Comparison of ENCODE assay signal across 1 cellular context in genomic region chr4:54937501-54937900, GRCh38.
A peak's percentile ranks its signal among the peaks of the same experiment; 100 is the strongest.
TF ChIP-seq lines count a peak whose summit lies in the region.

No MANE protein-coding gene starts in this region.

TF ChIP-seq in K562, 482 proteins besides CTCF, POLR2A, EP300 and RAD21 (continued from another document and continues in another):
- no peak for TF ChIP-seq CTCFL (IDR thresholded peaks at IDR 0.05; ENCODE audit: borderline replicate concordance, insufficient read depth, low read depth, low read length, poor library complexity, severe bottlenecking)
- no peak for TF ChIP-seq CUX1 (CRISPR knock-in tag; IDR thresholded peaks at IDR 0.05)
- TF ChIP-seq CAMTA2 (CRISPR knock-in tag; conservative IDR thresholded peaks at IDR 0.05) = no peak
- no peak for TF ChIP-seq MXI1 (IDR thresholded peaks at IDR 0.05; ENCODE audit: low read depth, low read length)
- no peak for TF ChIP-seq OTX1 (CRISPR knock-in tag; IDR thresholded peaks at IDR 0.05)
- TF ChIP-seq HDAC2 (IDR thresholded peaks at IDR 0.05) = no peak
- TF ChIP-seq ZNF184 (CRISPR knock-in tag; IDR thresholded peaks at IDR 0.05) = no peak
- no peak for TF ChIP-seq PHTF2 (CRISPR knock-in tag; IDR thresholded peaks at IDR 0.05)
- no peak for TF ChIP-seq RNF2 (IDR thresholded peaks at IDR 0.05)
- TF ChIP-seq TRIM25 (IDR thresholded peaks at IDR 0.05; ENCODE audit: borderline replicate concordance) = no peak
- no peak for TF ChIP-seq SRSF7 (optimal IDR thresholded peaks at IDR 0.05; ENCODE audit: low read depth, low read length)
- no peak for TF ChIP-seq ZNF778 (CRISPR knock-in tag; IDR thresholded peaks at IDR 0.05)
- no peak for TF ChIP-seq ZNF146 (CRISPR knock-in tag; IDR thresholded peaks at IDR 0.05; ENCODE audit: unreplicated experiment)
- no peak for TF ChIP-seq GABPA (tag; conservative IDR thresholded peaks at IDR 0.05; ENCODE audit: low read depth)
- no peak for TF ChIP-seq ZNF764 (CRISPR knock-in tag; IDR thresholded peaks at IDR 0.05; ENCODE audit: low read depth)
- TF ChIP-seq NR0B1 (IDR thresholded peaks at IDR 0.05; ENCODE audit: partially characterized antibody) = no peak
- TF ChIP-seq GTF2B (IDR thresholded peaks at IDR 0.05; ENCODE audit: extremely low read depth, insufficient read length) = no peak
- TF ChIP-seq ARID1B (IDR thresholded peaks at IDR 0.05) = peak; percentile 60
- no peak for TF ChIP-seq SRF (CRISPR knock-in tag; IDR thresholded peaks at IDR 0.05)
- no peak for TF ChIP-seq FOXA3 (CRISPR knock-in tag; conservative IDR thresholded peaks at IDR 0.05 in 1 of 2, IDR thresholded peaks at IDR 0.05 in 1 of 2)
- no peak for TF ChIP-seq ZNF518B (CRISPR knock-in tag; IDR thresholded peaks at IDR 0.05)
- TF ChIP-seq MYNN (IDR thresholded peaks at IDR 0.05) = no peak
- no peak for TF ChIP-seq MYNN (CRISPR knock-in tag; IDR thresholded peaks at IDR 0.05)
- no peak for TF ChIP-seq ZNF124 (CRISPR knock-in tag; IDR thresholded peaks at IDR 0.05)
- no peak for TF ChIP-seq FOXK2 (conservative IDR thresholded peaks at IDR 0.05 in 1 of 2, IDR thresholded peaks at IDR 0.05 in 1 of 2; ENCODE audit: low read depth in 2 of 2)
- no peak for TF ChIP-seq KLF1 (tag; IDR thresholded peaks at IDR 0.05)
- no peak for TF ChIP-seq NCOA1 (IDR thresholded peaks at IDR 0.05; ENCODE audit: low read depth)
- TF ChIP-seq ZNF354B (CRISPR knock-in tag; IDR thresholded peaks at IDR 0.05) = no peak
- TF ChIP-seq MEIS2 (IDR thresholded peaks at IDR 0.05; ENCODE audit: partially characterized antibody) = peak; percentile 47
- no peak for TF ChIP-seq NCOA2 (IDR thresholded peaks at IDR 0.05; ENCODE audit: partially characterized antibody in 2 of 2)
- no peak for TF ChIP-seq NR3C1 (CRISPR knock-in tag; IDR thresholded peaks at IDR 0.05)
- TF ChIP-seq TOE1 (IDR thresholded peaks at IDR 0.05; ENCODE audit: borderline replicate concordance) = no peak
- TF ChIP-seq TOE1 (CRISPR knock-in tag; IDR thresholded peaks at IDR 0.05; ENCODE audit: borderline replicate concordance, low read depth) = no peak
- no peak for TF ChIP-seq ZNF583 (CRISPR knock-in tag; IDR thresholded peaks at IDR 0.05)
- TF ChIP-seq EZH2 (IDR thresholded peaks at IDR 0.05; ENCODE audit: borderline replicate concordance, low read depth, low read length) = no peak
- peak; percentile 63 for TF ChIP-seq CBFA2T2 (conservative IDR thresholded peaks at IDR 0.05)
- TF ChIP-seq RBM25 (IDR thresholded peaks at IDR 0.05; ENCODE audit: low read depth, low read length, severe bottlenecking) = peak; percentile 25
- TF ChIP-seq HNRNPK (IDR thresholded peaks at IDR 0.05; ENCODE audit: low read depth, low read length, poor library complexity, severe bottlenecking) = no peak
- TF ChIP-seq MIER1 (IDR thresholded peaks at IDR 0.05; ENCODE audit: low read depth) = no peak
- TF ChIP-seq TCF7 (IDR thresholded peaks at IDR 0.05; ENCODE audit: borderline replicate concordance) = no peak
- peak; percentile 54 for TF ChIP-seq TAL1 (IDR thresholded peaks at IDR 0.05)
- no peak for TF ChIP-seq SMARCA5 (IDR thresholded peaks at IDR 0.05)
- peak; percentile 82 for TF ChIP-seq CBFA2T3 (IDR thresholded peaks at IDR 0.05)
- no peak for TF ChIP-seq PHF20 (IDR thresholded peaks at IDR 0.05; ENCODE audit: partially characterized antibody)
- no peak for TF ChIP-seq ZBTB33 (CRISPR knock-in tag; IDR thresholded peaks at IDR 0.05)
- 0 out of 2 replicates have a peak, but pooled peaks have one; percentile 10 for TF ChIP-seq NFE2 (IDR thresholded peaks at IDR 0.05; ENCODE audit: low read depth)
- no peak for TF ChIP-seq CREB3 (tag; conservative IDR thresholded peaks at IDR 0.05; ENCODE audit: low read depth)
- no peak for TF ChIP-seq ATF6 (CRISPR knock-in tag; IDR thresholded peaks at IDR 0.05)
- no peak for TF ChIP-seq ZBED1 (IDR thresholded peaks at IDR 0.05)
